ENCODE assay signal across 9 cellular contexts in genomic region chr15:34365836-34366235, GRCh38. TPM values are rescaled to one million over a fixed set of nuclear protein-coding genes. Genes with fewer than 3 reads are reported as not detected.
DNase-seq lines count a peak whose midpoint lies in the region; ATAC-seq and TF ChIP-seq lines count a peak whose summit lies in the region.
"Had no signal": no experiment of that assay in that cellular context is flagged by ENCODE, and none has a peak within 500 bp of the region (broad histone marks: within the 10 kb centered on the region; RNA-seq: fewer than 3 reads in every experiment).

No MANE protein-coding gene starts in this region.

- POLR2A ChIA-PET in WTC11 (lab: Charles Lee) = interaction anchor here (0.6 to 2.6 kb wide), 4 partner anchors 23 to 244 kb away, joined by 3 to 9 read pairs (median 3); partner anchors contain the start of genes NOP10, NUTM1 and SLC12A6

- H3K4me1 ChIP-seq in heart left ventricle = peaks cover 0 to 25% (median 15%) of the 10 kb centered on the region in 12 donors
- H3K4me1 ChIP-seq in gastrocnemius medialis = peaks cover 14 to 21% of the 10 kb centered on the region in 2 donors

- intact Hi-C loops in heart left ventricle (cut with DNase I) (loop anchor here in 8 of 10 donors (1.0 to 10.0 kb wide), 10 partner anchors 23 to 301 kb away; partner anchors contain the start of genes EMC7 (in 4 of the 8), PGBD4 (in 4 of the 8), GOLGA8B (in 1 of the 8) and NOP10 (in 1 of the 8)), gastrocnemius medialis (cut with DNase I; ENCODE audit: low total_unique reads) (loop anchor here (5.0 kb wide), 1 partner anchor 124 kb away; no protein-coding TSS in a partner anchor)

- peak overlapping the region; percentile 96 for H3K4me3 Mint-ChIP-seq in WTC11

- WGBS in heart left ventricle, 4 donors = 23 to 43% (median 29%) methylated on average over 4 to 5 of the region's 5 CpGs

- H3K36me3 ChIP-seq in heart left ventricle (peaks cover 0 to 31% (median 28%) of the 10 kb centered on the region in 9 donors), gastrocnemius medialis (no peaks in the 10 kb centered on the region)

- 0 out of 2 replicates have a peak overlapping the region, but pooled peaks have one; percentile 38 for H3K27ac Mint-ChIP-seq in WTC11

- H3K27me3 Mint-ChIP-seq in WTC11 (ENCODE audit: low read depth) = no peaks in the 10 kb centered on the region; the same call in 1 of the 2 replicates

- CTCF ChIA-PET in WTC11 (lab: Charles Lee) = interaction anchor here (0.7 to 2.9 kb wide), 7 partner anchors 11 to 256 kb away, joined by 3 to 27 read pairs (median 11); partner anchors contain the start of genes GOLGA8B, NOP10, NUTM1 and SLC12A6

- in situ Hi-C loops in GM13976 (cut with MboI; ENCODE audit: low sequenced_read_pairs, unreplicated experiment) = loop anchor here (25.0 kb wide), 2 partner anchors 221 to 304 kb away; partner anchors contain the start of gene GOLGA8B
- in situ Hi-C loops in gastrocnemius medialis (cut with MboI; ENCODE audit: low sequenced_read_pairs in 4 of 4) = loop anchor here in 2 of 4 donors (10.0 to 25.0 kb wide), 4 partner anchors 121 to 621 kb away; partner anchors contain the start of genes EMC4 (in 1 of the 2) and ZNF770 (in 1 of the 2)

- no peaks in the 10 kb centered on the region for H3K9me3 ChIP-seq in heart left ventricle
- H3K9me3 ChIP-seq in gastrocnemius medialis = no peaks in the 10 kb centered on the region

- H3K9me3 Mint-ChIP-seq in WTC11 = no peaks in the 10 kb centered on the region

- ATAC-seq in WTC11 = no peak
- peak; percentile 4 to 33 (median 16) for ATAC-seq in heart left ventricle
- no peak for ATAC-seq in gastrocnemius medialis

- no peaks in the 10 kb centered on the region for H3K27me3 ChIP-seq in heart left ventricle
- H3K27me3 ChIP-seq in gastrocnemius medialis = no peaks in the 10 kb centered on the region

- peaks cover 23% of the 10 kb centered on the region for H3K36me3 Mint-ChIP-seq in WTC11

- H3K4me3 ChIP-seq in heart left ventricle (peak overlapping the region in 11 of 12 donors; percentile 77 to 99 (median 90)), gastrocnemius medialis (peak overlapping the region; percentile 88 to 98 (median 92))

- peak overlapping the region in 11 of 12 donors; percentile 95 to 100 (median 99) for H3K27ac ChIP-seq in heart left ventricle
- H3K27ac ChIP-seq in gastrocnemius medialis = peak overlapping the region; percentile 44 to 99 (median 96)

- peaks cover 17% of the 10 kb centered on the region for H3K4me1 Mint-ChIP-seq in WTC11

- TF ChIP-seq POLR2A in heart left ventricle (IDR thresholded peaks at IDR 0.05) = no peak
- no peak for TF ChIP-seq POLR2A in gastrocnemius medialis (IDR thresholded peaks at IDR 0.05)

- peak; percentile 25 for DNase-seq in GM13976 (ENCODE audit: low spot score)
- DNase-seq in WTC11 (ENCODE audit: low spot score) = no peak
- peak in 1 of 5 donors; percentile 8 for DNase-seq in heart left ventricle
- DNase-seq in gastrocnemius medialis = no peak
- DNase-seq in UCSD-AML1 (lab: John Stamatoyannopoulos, UW; ENCODE audit: unreplicated experiment) = no peak
- no peak for DNase-seq in AG08395 (ENCODE audit: low spot score)
- no peak for DNase-seq in medulla oblongata (ENCODE audit: extremely low spot score)
- DNase-seq in NK-92 treated with Interleukin-12 subunit alpha and Interleukin-12 subunit beta, amount 100 ng/mL, for 24 hours (lab: John Stamatoyannopoulos, UW) = no peak

- TF ChIP-seq CTCF in GM13976 (IDR thresholded peaks at IDR 0.05; ENCODE audit: borderline replicate concordance, control extremely low read depth, extremely low read depth, insufficient read depth, missing control alignments) = no peak
- no peak for TF ChIP-seq CTCF in WTC11 (IDR thresholded peaks at IDR 0.05)
- no peak for TF ChIP-seq CTCF in heart left ventricle (IDR thresholded peaks at IDR 0.05)
- no peak for TF ChIP-seq CTCF in gastrocnemius medialis (IDR thresholded peaks at IDR 0.05 in 4 of 5, conservative IDR thresholded peaks at IDR 0.05 in 1 of 5)

TF ChIP-seq in WTC11, 78 proteins besides CTCF, POLR2A, EP300 and RAD21:
- TF ChIP-seq ARID4B (CRISPR knock-in tag; IDR thresholded peaks at IDR 0.05; ENCODE audit: borderline replicate concordance) (0 out of 2 replicates have a peak, but pooled peaks have one; percentile 6), ZSCAN18 (CRISPR knock-in tag; IDR thresholded peaks at IDR 0.05) (no peak)

RNA-seq across cellular contexts. Expression of gene LPCAT4, which starts 1.2 kb away (rescaled TPM):
- total RNA-seq in WTC11 (2021) (68.6 to 97.2 TPM (median 70.6 TPM) in 3 replicates), heart left ventricle (10 to 100 TPM in 8 of 9 donors, 1 to 10 TPM in 1; 9.8 to 80.0 (median 44.8) TPM), gastrocnemius medialis (1 to 10 TPM; 1.7 to 7.4 (median 4.0) TPM)
- 10 to 100 TPM; 12.9 to 49.7 TPM for polyA plus RNA-seq in heart left ventricle

RNA-seq across cellular contexts. Expression of gene NUTM1, which starts 22.7 kb away (rescaled TPM):
- total RNA-seq in WTC11 (2021) = 0.46 to 0.69 TPM (median 0.66 TPM) in 3 replicates
- not detected for total RNA-seq in heart left ventricle
- polyA plus RNA-seq in heart left ventricle = not detected
- total RNA-seq in gastrocnemius medialis = not detected
- total RNA-seq: subcutaneous adipose tissue had no signal

RNA-seq across cellular contexts. Expression of gene NOP10, which starts 22.9 kb away (rescaled TPM):
- 220 to 234 TPM (median 227 TPM) in 3 replicates for total RNA-seq in WTC11 (2021)
- total RNA-seq in heart left ventricle = 100 to 1,000 TPM in 8 of 9 donors, 10 to 100 TPM in 1; 96.4 to 217 (median 132) TPM
- 100 to 1,000 TPM; 200 to 384 TPM for polyA plus RNA-seq in heart left ventricle
- 100 to 1,000 TPM; 142 to 194 (median 170) TPM for total RNA-seq in gastrocnemius medialis

RNA-seq across cellular contexts. Expression of gene SLC12A6, which starts 28.3 kb away (rescaled TPM):
- 13.3 to 16.2 TPM (median 14.7 TPM) in 3 replicates for total RNA-seq in WTC11 (2021)
- total RNA-seq in heart left ventricle = 10 to 100 TPM; 17.3 to 35.1 (median 24.9) TPM
- 1 to 10 TPM; 6.1 to 7.0 TPM for polyA plus RNA-seq in heart left ventricle
- total RNA-seq in gastrocnemius medialis = 10 to 100 TPM; 17.3 to 25.4 (median 19.5) TPM

Comparison
In these comparisons a context has a peak if more than half of its experiments do, and no peak if none do; other contexts are left out.
1. ATAC-seq: peak in heart left ventricle (4 of 4); none in WTC11 (single experiment) and gastrocnemius medialis (0 of 2).